In genomic region chr11:87307101-87307500, GRCh38 we compare ENCODE assay signal across 18 cellular contexts.
DNase-seq lines count a peak whose midpoint lies in the region; ATAC-seq, FAIRE-seq and TF ChIP-seq lines count a peak whose summit lies in the region.
"Had no signal": no experiment of that assay in that cellular context is flagged by ENCODE, and none has a peak within 500 bp of the region (broad histone marks: within the 10 kb centered on the region; RNA-seq: fewer than 3 reads in every experiment).

No MANE protein-coding gene starts in this region.

- H3K27me3 ChIP-seq in K562 (ENCODE audit: control insufficient read depth in 2 of 2, insufficient read depth in 2 of 2, low read length in 2 of 2): no peaks in the 10 kb centered on the region

- H3K27ac Mint-ChIP-seq in stimulated activated memory B cell treated with anti-CD40 and anti-IgM and Interleukin-4, amounts not matched to agents 10 μg/mL and 1 μg/mL and 100 μg/mL, for 72 hours: peak overlapping the region; percentile 17
- H3K27ac Mint-ChIP-seq: B cell; CD4-positive, alpha-beta T cell had no signal

- WGBS in K562 (ENCODE audit: insufficient coverage, low coverage, missing lambda C conversion rate): 75% methylated on average over 1 of the region's 1 CpG

- no peak overlapping the region for H3K4me2 ChIP-seq in K562 (ENCODE audit: insufficient read depth, low read length)

- no peaks in the 10 kb centered on the region for H3K9me3 Mint-ChIP-seq in stimulated activated memory B cell treated with anti-CD40 and anti-IgM and Interleukin-4, amounts not matched to agents 10 μg/mL and 1 μg/mL and 100 μg/mL, for 72 hours
- H3K9me3 Mint-ChIP-seq: CD4-positive, alpha-beta T cell had no signal

- TF ChIP-seq EP300 in K562 (IDR thresholded peaks at IDR 0.05; ENCODE audit: low read length): no peak

- H2AFZ ChIP-seq in K562 (ENCODE audit: low read depth, low read length): no peak overlapping the region

- DNase-seq in MV-4-11 (lab: John Stamatoyannopoulos, UW) (peak; percentile 16), K562 (ENCODE audit: extremely low read depth in 1 of 4, low spot score in 3 of 4) (no peak), left ventricle myocardium superior (no peak)
- DNase-seq: Calu3; CD4-positive, alpha-beta T cell; KBM-7; NCI-H1930; NCI-H2171 treated with DMSO at 0.1 percent for 48 hours; NCI-H510A treated with DMSO at 0.1 percent for 48 hours; SIG-M5 had no signal

- intact Hi-C loops in K562 (cut with micrococcal nuclease): no loop called here
- intact Hi-C loops in left ventricle myocardium superior (cut with micrococcal nuclease): no loop called here

- ATAC-seq in K562 (no peak), left ventricle myocardium superior (peak; percentile 67), GM21390 (IDR thresholded peaks at IDR 0.05; ENCODE audit: unreplicated experiment) (no peak), GM19397 (IDR thresholded peaks at IDR 0.05; ENCODE audit: unreplicated experiment) (no peak), HG02610 (IDR thresholded peaks at IDR 0.05; ENCODE audit: unreplicated experiment) (no peak), GM21423 (IDR thresholded peaks at IDR 0.05; ENCODE audit: unreplicated experiment) (no peak)
- no peak for ATAC-seq in stimulated activated memory B cell treated with anti-CD40 and anti-IgM and Interleukin-4, amounts not matched to agents 10 μg/mL and 1 μg/mL and 100 μg/mL, for 72 hours
- ATAC-seq: HCT116 had no signal

- TF ChIP-seq CTCF in K562 (IDR thresholded peaks at IDR 0.05 in 2 of 3, conservative IDR thresholded peaks at IDR 0.05 in 1 of 3; ENCODE audit: insufficient read depth in 2 of 3, low read depth in 1 of 3, low read length in 3 of 3): no peak

- H3K27ac ChIP-seq in K562 (ENCODE audit: extremely low read depth, low read depth, low read length): no peak overlapping the region

- TF ChIP-seq RAD21 in K562 (CRISPR knock-in tag; conservative IDR thresholded peaks at IDR 0.05 in 1 of 2, IDR thresholded peaks at IDR 0.05 in 1 of 2): no peak

- no peaks in the 10 kb centered on the region for H3K4me1 Mint-ChIP-seq in stimulated activated memory B cell treated with anti-CD40 and anti-IgM and Interleukin-4, amounts not matched to agents 10 μg/mL and 1 μg/mL and 100 μg/mL, for 72 hours
- H3K4me1 Mint-ChIP-seq: B cell had no signal

- H3K4me3 Mint-ChIP-seq in stimulated activated memory B cell treated with anti-CD40 and anti-IgM and Interleukin-4, amounts not matched to agents 10 μg/mL and 1 μg/mL and 100 μg/mL, for 72 hours: no peak overlapping the region
- H3K4me3 Mint-ChIP-seq: B cell; CD4-positive, alpha-beta T cell had no signal

- no peak overlapping the region for H3K9ac ChIP-seq in K562 (ENCODE audit: insufficient read depth in 1 of 2, low read depth in 2 of 2, low read length in 2 of 2)

- CTCF ChIA-PET in K562 (lab: Yijun Ruan, JAX; ENCODE audit: low intra/inter-chr PET ratio): no interaction called here

- POLR2A ChIA-PET in K562 (lab: Yijun Ruan, JAX): interaction anchor here (1.4 kb wide), 1 partner anchor 9 kb away, joined by 4 read pairs; no protein-coding TSS in a partner anchor

- in situ Hi-C loops in K562 (cut with MboI): no loop called here

- H3K36me3 ChIP-seq in K562 (ENCODE audit: control insufficient read depth, insufficient read depth, low read length): peaks cover 5% of the 10 kb centered on the region; the same call in 2 of the 3 replicates

- TF ChIP-seq POLR2A in K562 (conservative IDR thresholded peaks at IDR 0.05): no peak

- H3K4me3 ChIP-seq in K562: no peak overlapping the region

- no peaks in the 10 kb centered on the region for H3K4me1 ChIP-seq in K562 (replicated peaks in 1 of 2; ENCODE audit: control insufficient read depth in 2 of 2, insufficient read depth in 2 of 2, low read length in 2 of 2)

- H3K36me3 Mint-ChIP-seq in stimulated activated memory B cell treated with anti-CD40 and anti-IgM and Interleukin-4, amounts not matched to agents 10 μg/mL and 1 μg/mL and 100 μg/mL, for 72 hours: peaks cover 28% of the 10 kb centered on the region

- H3K9me3 ChIP-seq in K562 (replicated peaks; ENCODE audit: control insufficient read depth, insufficient read depth, low read depth, low read length): no peaks in the 10 kb centered on the region

- no TSS peak for BruUV-seq in K562 (replicated peaks; lab: Mats Ljungman, UMichigan)

- no peaks in the 10 kb centered on the region; the same call in 1 of the 2 replicates for H4K20me1 ChIP-seq in K562 (replicated peaks; ENCODE audit: control insufficient read depth, insufficient read depth, low read length)

- H3K9me1 ChIP-seq in K562 (ENCODE audit: control insufficient read depth, insufficient read depth, low read length): no peaks in the 10 kb centered on the region

- no peak for FAIRE-seq in K562 (lab: Jason Lieb, UNC)
- FAIRE-seq: RCC 7860 had no signal

- H3K79me2 ChIP-seq in K562 (ENCODE audit: control insufficient read depth, insufficient read depth, low read length): no peaks in the 10 kb centered on the region

- no peaks in the 10 kb centered on the region for H3K27me3 Mint-ChIP-seq in stimulated activated memory B cell treated with anti-CD40 and anti-IgM and Interleukin-4, amounts not matched to agents 10 μg/mL and 1 μg/mL and 100 μg/mL, for 72 hours
- H3K27me3 Mint-ChIP-seq: B cell; CD4-positive, alpha-beta T cell had no signal

TF ChIP-seq in K562, 482 proteins besides CTCF, POLR2A, EP300 and RAD21:
- TF ChIP-seq SAFB (IDR thresholded peaks at IDR 0.05; ENCODE audit: borderline replicate concordance, low read depth, low read length): no peak
- 0 out of 2 replicates have a peak, but pooled peaks have one; percentile 52 for TF ChIP-seq CEBPB (tag; IDR thresholded peaks at IDR 0.05)
- TF ChIP-seq PKNOX1 (IDR thresholded peaks at IDR 0.05): no peak
- TF ChIP-seq HDAC3 (IDR thresholded peaks at IDR 0.05; ENCODE audit: borderline replicate concordance, partially characterized antibody): no peak
- TF ChIP-seq CEBPG (CRISPR knock-in tag; IDR thresholded peaks at IDR 0.05): no peak
- peak in 1 of 2 experiments; percentile 28; a peak in 1 of 4 replicates for TF ChIP-seq CEBPG (tag; conservative IDR thresholded peaks at IDR 0.05 in 1 of 2, IDR thresholded peaks at IDR 0.05 in 1 of 2)
- TF ChIP-seq MTA3 (IDR thresholded peaks at IDR 0.05; ENCODE audit: borderline replicate concordance): no peak
